8 cellular contexts compared by ENCODE assay signal in the genomic region with DNA sequence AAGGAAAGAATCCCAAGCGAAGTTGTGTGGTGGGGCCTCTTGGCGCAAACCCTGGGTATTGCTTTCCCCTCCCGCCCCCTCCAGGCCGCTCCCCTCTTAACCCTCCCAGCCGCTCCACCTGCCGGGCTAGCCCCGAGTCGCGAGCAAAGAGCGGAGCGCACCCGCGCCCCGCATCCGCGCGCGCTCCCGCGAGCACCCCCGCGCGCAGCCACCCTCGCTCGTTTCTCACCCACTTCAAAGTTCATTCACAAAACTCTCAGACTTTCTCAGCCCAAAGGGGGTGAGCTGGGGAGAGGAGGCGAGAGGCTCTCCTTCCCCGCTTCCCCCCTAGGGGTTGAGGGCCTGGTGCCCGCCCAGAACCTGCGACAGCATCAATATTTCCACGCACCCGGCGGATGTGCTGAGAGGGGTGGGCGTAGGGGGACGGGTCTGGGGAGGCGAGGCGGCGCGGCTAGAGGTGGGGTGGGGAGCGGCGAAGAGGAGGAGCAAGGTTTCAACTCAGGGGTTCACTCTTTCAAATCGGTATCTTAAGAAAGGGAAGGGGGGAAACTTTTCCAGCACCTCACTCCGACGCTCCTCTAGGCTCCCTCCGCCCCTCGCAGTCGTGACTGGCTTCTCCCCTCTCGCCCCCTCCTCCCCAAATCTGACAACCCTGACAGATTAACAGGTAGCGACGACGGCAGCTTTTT. TPM values are rescaled to one million over a fixed set of nuclear protein-coding genes. Genes with fewer than 3 reads are reported as not detected.
DNase-seq lines count a peak whose midpoint lies in the region; ATAC-seq and TF ChIP-seq lines count a peak whose summit lies in the region.

No MANE protein-coding gene starts in this region.

- H3K27me3 ChIP-seq in HUES6 (ENCODE audit: control insufficient read depth, insufficient read depth, low read length) (peaks cover 6% of the 10 kb centered on the region; the same call in 1 of the 2 replicates), Peyer's patch (no peaks in the 10 kb centered on the region), gastroesophageal sphincter (no peaks in the 10 kb centered on the region), neutrophil (no peaks in the 10 kb centered on the region), suprapubic skin (no peaks in the 10 kb centered on the region)

- H3K27ac ChIP-seq in HUES6 (ENCODE audit: low read depth, low read length) (peak overlapping the region; percentile 98), Peyer's patch (peak overlapping the region; percentile 88 to 99 (median 94)), gastroesophageal sphincter (peak overlapping the region; percentile 84 to 100 (median 98)), neutrophil (peak overlapping the region; percentile 100), suprapubic skin (peak overlapping the region; percentile 94)

- TF ChIP-seq POLR2A in Peyer's patch (IDR thresholded peaks at IDR 0.05) (peak; percentile 12 to 49), gastroesophageal sphincter (IDR thresholded peaks at IDR 0.05) (no peak), suprapubic skin (IDR thresholded peaks at IDR 0.05) (no peak)

- H3K4me1 ChIP-seq in HUES6 (ENCODE audit: control insufficient read depth, insufficient read depth, low read length) (peaks cover 17% of the 10 kb centered on the region), Peyer's patch (peaks cover 0 to 5% (median 0%) of the 10 kb centered on the region in 4 donors), gastroesophageal sphincter (peaks cover 0 to 17% (median 0%) of the 10 kb centered on the region in 3 donors), neutrophil (ENCODE audit: control insufficient read depth in 1 of 2, insufficient read depth in 1 of 2, low read depth in 1 of 2, low read length in 1 of 2) (peaks cover 43 to 49% of the 10 kb centered on the region in 2 experiments), suprapubic skin (peaks cover 19% of the 10 kb centered on the region)

- H3K4me3 ChIP-seq in HUES6 (ENCODE audit: low read depth, low read length) = peak overlapping the region; percentile 77
- peak overlapping the region; percentile 52 to 97 (median 69) for H3K4me3 ChIP-seq in Peyer's patch
- peak overlapping the region; percentile 59 to 86 for H3K4me3 ChIP-seq in gastroesophageal sphincter
- peak overlapping the region; percentile 92 for H3K4me3 ChIP-seq in neutrophil (ENCODE audit: low read depth in 1 of 2, low read length in 1 of 2)
- H3K4me3 ChIP-seq in suprapubic skin = peak overlapping the region; percentile 59

- TF ChIP-seq CTCF in Peyer's patch (IDR thresholded peaks at IDR 0.05) (peak in 3 of 6 experiments; percentile 21 to 40 (median 30)), gastroesophageal sphincter (IDR thresholded peaks at IDR 0.05) (peak in 2 of 4 experiments; percentile 43 to 64), neutrophil (IDR thresholded peaks at IDR 0.05) (peak; percentile 32), suprapubic skin (IDR thresholded peaks at IDR 0.05) (peak in 1 of 2 donors; percentile 28)

- peak; percentile 30 for ATAC-seq in gastroesophageal sphincter

- WGBS in gastroesophageal sphincter (ENCODE audit: low coverage in 1 of 2), 2 donors = 1% methylated on average over 18 of the region's 50 CpGs; no CpG with 5 or more reads in 1 of the 2 donors
- WGBS in suprapubic skin = under 1% methylated on average over 42 of the region's 50 CpGs

- DNase-seq in AML-193 (lab: John Stamatoyannopoulos, UW) (peak; percentile 64 to 68), Peyer's patch (peak; percentile 57 to 90 (median 89)), suprapubic skin (ENCODE audit: low spot score in 2 of 2) (peak; percentile 85 to 86), SK-N-DZ (ENCODE audit: low spot score) (no peak)
- DNase-seq in activated effector memory CD4-positive, alpha-beta T cell treated with Interleukin-2 at 50 U/mL for 16 hours = peak; percentile 66

- TF ChIP-seq EP300 in gastroesophageal sphincter (IDR thresholded peaks at IDR 0.05) (no peak), suprapubic skin (IDR thresholded peaks at IDR 0.05) (no peak)

- H3K9ac ChIP-seq in HUES6 (ENCODE audit: low read length) = peak overlapping the region; percentile 91

- H3K9me3 ChIP-seq in HUES6 (ENCODE audit: control insufficient read depth, insufficient read depth, low read depth, low read length) = no peaks in the 10 kb centered on the region
- no peaks in the 10 kb centered on the region for H3K9me3 ChIP-seq in Peyer's patch
- H3K9me3 ChIP-seq in gastroesophageal sphincter = no peaks in the 10 kb centered on the region
- no peaks in the 10 kb centered on the region for H3K9me3 ChIP-seq in neutrophil
- no peaks in the 10 kb centered on the region for H3K9me3 ChIP-seq in suprapubic skin

- H3K36me3 ChIP-seq in HUES6 (ENCODE audit: control insufficient read depth, insufficient read depth, low read length) (no peaks in the 10 kb centered on the region), Peyer's patch (no peaks in the 10 kb centered on the region), gastroesophageal sphincter (no peaks in the 10 kb centered on the region), neutrophil (no peaks in the 10 kb centered on the region), suprapubic skin (no peaks in the 10 kb centered on the region)

RNA-seq across cellular contexts. Expression of gene MAML3, which starts 1.8 kb away (rescaled TPM):
- total RNA-seq in Peyer's patch = 10 to 100 TPM in 3 of 4 donors, 1 to 10 TPM in 1; 6.5 to 44.6 (median 22.1) TPM
- 10 to 100 TPM in 1 of 4 donors, 1 to 10 TPM in 3; 5.3 to 10.6 (median 9.3) TPM for total RNA-seq in gastroesophageal sphincter
- 10 to 100 TPM; 18.2 to 42.7 (median 28.6) TPM for total RNA-seq in suprapubic skin
- polyA plus RNA-seq in SK-N-DZ (2014; cell fraction: cytosol; rRNA removed) = 7.9 TPM in 2 replicates
- polyA plus RNA-seq in SK-N-DZ (2014; cell fraction: nucleus; rRNA removed) = 3.5 and 5.0 TPM in 2 replicates

Comparison
In these comparisons a context has a peak if more than half of its experiments do, and no peak if none do; other contexts are left out.
1. POLR2A ChIP-seq: peak in Peyer's patch (2 of 2); none in gastroesophageal sphincter (0 of 2) and suprapubic skin (0 of 2).
2. Peak in every context shown above with its lines, with median percentiles within 50 percentile points of each other: H3K27ac ChIP-seq and H3K4me3 ChIP-seq.